Comparison of ENCODE assay signal across 1 cellular context in genomic region chr9:88174324-88174723, GRCh38.
TF ChIP-seq lines count a peak whose summit lies in the region.

No MANE protein-coding gene starts in this region.

TF ChIP-seq in SK-N-SH treated with all-trans-retinoic acid at 6 μM for 48 hours, 23 proteins besides CTCF, POLR2A, EP300 and RAD21 (continued from another document):
- TF ChIP-seq CREB5 (CRISPR knock-in tag; IDR thresholded peaks at IDR 0.05; ENCODE audit: low read depth) (no peak), ISL1 (CRISPR knock-in tag; IDR thresholded peaks at IDR 0.05) (no peak), RARB (CRISPR knock-in tag; IDR thresholded peaks at IDR 0.05) (no peak)
